ENCODE assay signal across 2 cellular contexts in genomic region chr2:218272531-218273212, GRCh38.
A peak's percentile ranks its signal among the peaks of the same experiment; 100 is the strongest.
TF ChIP-seq lines count a peak whose summit lies in the region.

No MANE protein-coding gene starts in this region.

TF ChIP-seq in GM23338, 12 proteins besides CTCF, POLR2A, EP300 and RAD21:
- TF ChIP-seq STAT1 (IDR thresholded peaks at IDR 0.05; ENCODE audit: unreplicated experiment) (no peak), NANOG (IDR thresholded peaks at IDR 0.05; ENCODE audit: borderline replicate concordance) (no peak), CREB1 (CRISPR knock-in tag; IDR thresholded peaks at IDR 0.05; ENCODE audit: low read depth) (no peak), ZNF114 (CRISPR knock-in tag; IDR thresholded peaks at IDR 0.05) (no peak)
- TF ChIP-seq, protein P1, sequence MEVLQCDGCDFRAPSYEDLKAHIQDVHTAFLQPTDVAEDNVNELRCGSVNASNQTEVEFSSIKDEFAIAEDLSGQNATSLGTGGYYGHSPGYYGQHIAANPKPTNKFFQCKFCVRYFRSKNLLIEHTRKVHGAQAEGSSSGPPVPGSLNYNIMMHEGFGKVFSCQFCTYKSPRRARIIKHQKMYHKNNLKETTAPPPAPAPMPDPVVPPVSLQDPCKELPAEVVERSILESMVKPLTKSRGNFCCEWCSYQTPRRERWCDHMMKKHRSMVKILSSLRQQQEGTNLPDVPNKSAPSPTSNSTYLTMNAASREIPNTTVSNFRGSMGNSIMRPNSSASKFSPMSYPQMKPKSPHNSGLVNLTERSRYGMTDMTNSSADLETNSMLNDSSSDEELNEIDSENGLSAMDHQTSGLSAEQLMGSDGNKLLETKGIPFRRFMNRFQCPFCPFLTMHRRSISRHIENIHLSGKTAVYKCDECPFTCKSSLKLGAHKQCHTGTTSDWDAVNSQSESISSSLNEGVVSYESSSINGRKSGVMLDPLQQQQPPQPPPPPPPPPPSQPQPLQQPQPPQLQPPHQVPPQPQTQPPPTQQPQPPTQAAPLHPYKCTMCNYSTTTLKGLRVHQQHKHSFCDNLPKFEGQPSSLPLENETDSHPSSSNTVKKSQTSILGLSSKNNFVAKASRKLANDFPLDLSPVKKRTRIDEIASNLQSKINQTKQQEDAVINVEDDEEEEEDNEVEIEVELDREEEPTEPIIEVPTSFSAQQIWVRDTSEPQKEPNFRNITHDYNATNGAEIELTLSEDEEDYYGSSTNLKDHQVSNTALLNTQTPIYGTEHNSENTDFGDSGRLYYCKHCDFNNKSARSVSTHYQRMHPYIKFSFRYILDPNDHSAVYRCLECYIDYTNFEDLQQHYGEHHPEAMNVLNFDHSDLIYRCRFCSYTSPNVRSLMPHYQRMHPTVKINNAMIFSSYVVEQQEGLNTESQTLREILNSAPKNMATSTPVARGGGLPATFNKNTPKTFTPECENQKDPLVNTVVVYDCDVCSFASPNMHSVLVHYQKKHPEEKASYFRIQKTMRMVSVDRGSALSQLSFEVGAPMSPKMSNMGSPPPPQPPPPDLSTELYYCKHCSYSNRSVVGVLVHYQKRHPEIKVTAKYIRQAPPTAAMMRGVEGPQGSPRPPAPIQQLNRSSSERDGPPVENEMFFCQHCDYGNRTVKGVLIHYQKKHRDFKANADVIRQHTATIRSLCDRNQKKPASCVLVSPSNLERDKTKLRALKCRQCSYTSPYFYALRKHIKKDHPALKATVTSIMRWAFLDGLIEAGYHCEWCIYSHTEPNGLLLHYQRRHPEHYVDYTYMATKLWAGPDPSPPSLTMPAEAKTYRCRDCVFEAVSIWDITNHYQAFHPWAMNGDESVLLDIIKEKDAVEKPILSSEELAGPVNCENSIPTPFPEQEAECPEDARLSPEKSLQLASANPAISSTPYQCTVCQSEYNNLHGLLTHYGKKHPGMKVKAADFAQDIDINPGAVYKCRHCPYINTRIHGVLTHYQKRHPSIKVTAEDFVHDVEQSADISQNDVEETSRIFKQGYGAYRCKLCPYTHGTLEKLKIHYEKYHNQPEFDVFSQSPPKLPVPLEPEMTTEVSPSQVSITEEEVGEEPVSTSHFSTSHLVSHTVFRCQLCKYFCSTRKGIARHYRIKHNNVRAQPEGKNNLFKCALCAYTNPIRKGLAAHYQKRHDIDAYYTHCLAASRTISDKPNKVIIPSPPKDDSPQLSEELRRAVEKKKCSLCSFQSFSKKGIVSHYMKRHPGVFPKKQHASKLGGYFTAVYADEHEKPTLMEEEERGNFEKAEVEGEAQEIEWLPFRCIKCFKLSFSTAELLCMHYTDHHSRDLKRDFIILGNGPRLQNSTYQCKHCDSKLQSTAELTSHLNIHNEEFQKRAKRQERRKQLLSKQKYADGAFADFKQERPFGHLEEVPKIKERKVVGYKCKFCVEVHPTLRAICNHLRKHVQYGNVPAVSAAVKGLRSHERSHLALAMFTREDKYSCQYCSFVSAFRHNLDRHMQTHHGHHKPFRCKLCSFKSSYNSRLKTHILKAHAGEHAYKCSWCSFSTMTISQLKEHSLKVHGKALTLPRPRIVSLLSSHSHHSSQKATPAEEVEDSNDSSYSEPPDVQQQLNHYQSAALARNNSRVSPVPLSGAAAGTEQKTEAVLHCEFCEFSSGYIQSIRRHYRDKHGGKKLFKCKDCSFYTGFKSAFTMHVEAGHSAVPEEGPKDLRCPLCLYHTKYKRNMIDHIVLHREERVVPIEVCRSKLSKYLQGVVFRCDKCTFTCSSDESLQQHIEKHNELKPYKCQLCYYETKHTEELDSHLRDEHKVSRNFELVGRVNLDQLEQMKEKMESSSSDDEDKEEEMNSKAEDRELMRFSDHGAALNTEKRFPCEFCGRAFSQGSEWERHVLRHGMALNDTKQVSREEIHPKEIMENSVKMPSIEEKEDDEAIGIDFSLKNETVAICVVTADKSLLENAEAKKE (CRISPR knock-in tag; IDR thresholded peaks at IDR 0.05): no peak
TF ChIP-seq in GM23338: peak in this region for 0.

TF ChIP-seq in K562, 482 proteins besides CTCF, POLR2A, EP300 and RAD21 (continues in another document):
- peak; percentile 63 for TF ChIP-seq MYNN (IDR thresholded peaks at IDR 0.05)
- no peak for TF ChIP-seq MYNN (CRISPR knock-in tag; IDR thresholded peaks at IDR 0.05)
- no peak for TF ChIP-seq DIDO1 (tag; IDR thresholded peaks at IDR 0.05; ENCODE audit: low read depth)
- TF ChIP-seq RB1 (IDR thresholded peaks at IDR 0.05; ENCODE audit: low read depth): 0 out of 2 replicates have a peak, but pooled peaks have one; percentile 31
- TF ChIP-seq ERF (CRISPR knock-in tag; IDR thresholded peaks at IDR 0.05): 0 out of 2 replicates have a peak, but pooled peaks have one; percentile 8
- TF ChIP-seq CHD2 (IDR thresholded peaks at IDR 0.05; ENCODE audit: low read depth, low read length): no peak
- TF ChIP-seq MAZ (CRISPR knock-in tag; conservative IDR thresholded peaks at IDR 0.05 in 1 of 2, IDR thresholded peaks at IDR 0.05 in 1 of 2): peak; percentile 51 to 81; a peak in 2 of 4 replicates
- TF ChIP-seq, protein P2, sequence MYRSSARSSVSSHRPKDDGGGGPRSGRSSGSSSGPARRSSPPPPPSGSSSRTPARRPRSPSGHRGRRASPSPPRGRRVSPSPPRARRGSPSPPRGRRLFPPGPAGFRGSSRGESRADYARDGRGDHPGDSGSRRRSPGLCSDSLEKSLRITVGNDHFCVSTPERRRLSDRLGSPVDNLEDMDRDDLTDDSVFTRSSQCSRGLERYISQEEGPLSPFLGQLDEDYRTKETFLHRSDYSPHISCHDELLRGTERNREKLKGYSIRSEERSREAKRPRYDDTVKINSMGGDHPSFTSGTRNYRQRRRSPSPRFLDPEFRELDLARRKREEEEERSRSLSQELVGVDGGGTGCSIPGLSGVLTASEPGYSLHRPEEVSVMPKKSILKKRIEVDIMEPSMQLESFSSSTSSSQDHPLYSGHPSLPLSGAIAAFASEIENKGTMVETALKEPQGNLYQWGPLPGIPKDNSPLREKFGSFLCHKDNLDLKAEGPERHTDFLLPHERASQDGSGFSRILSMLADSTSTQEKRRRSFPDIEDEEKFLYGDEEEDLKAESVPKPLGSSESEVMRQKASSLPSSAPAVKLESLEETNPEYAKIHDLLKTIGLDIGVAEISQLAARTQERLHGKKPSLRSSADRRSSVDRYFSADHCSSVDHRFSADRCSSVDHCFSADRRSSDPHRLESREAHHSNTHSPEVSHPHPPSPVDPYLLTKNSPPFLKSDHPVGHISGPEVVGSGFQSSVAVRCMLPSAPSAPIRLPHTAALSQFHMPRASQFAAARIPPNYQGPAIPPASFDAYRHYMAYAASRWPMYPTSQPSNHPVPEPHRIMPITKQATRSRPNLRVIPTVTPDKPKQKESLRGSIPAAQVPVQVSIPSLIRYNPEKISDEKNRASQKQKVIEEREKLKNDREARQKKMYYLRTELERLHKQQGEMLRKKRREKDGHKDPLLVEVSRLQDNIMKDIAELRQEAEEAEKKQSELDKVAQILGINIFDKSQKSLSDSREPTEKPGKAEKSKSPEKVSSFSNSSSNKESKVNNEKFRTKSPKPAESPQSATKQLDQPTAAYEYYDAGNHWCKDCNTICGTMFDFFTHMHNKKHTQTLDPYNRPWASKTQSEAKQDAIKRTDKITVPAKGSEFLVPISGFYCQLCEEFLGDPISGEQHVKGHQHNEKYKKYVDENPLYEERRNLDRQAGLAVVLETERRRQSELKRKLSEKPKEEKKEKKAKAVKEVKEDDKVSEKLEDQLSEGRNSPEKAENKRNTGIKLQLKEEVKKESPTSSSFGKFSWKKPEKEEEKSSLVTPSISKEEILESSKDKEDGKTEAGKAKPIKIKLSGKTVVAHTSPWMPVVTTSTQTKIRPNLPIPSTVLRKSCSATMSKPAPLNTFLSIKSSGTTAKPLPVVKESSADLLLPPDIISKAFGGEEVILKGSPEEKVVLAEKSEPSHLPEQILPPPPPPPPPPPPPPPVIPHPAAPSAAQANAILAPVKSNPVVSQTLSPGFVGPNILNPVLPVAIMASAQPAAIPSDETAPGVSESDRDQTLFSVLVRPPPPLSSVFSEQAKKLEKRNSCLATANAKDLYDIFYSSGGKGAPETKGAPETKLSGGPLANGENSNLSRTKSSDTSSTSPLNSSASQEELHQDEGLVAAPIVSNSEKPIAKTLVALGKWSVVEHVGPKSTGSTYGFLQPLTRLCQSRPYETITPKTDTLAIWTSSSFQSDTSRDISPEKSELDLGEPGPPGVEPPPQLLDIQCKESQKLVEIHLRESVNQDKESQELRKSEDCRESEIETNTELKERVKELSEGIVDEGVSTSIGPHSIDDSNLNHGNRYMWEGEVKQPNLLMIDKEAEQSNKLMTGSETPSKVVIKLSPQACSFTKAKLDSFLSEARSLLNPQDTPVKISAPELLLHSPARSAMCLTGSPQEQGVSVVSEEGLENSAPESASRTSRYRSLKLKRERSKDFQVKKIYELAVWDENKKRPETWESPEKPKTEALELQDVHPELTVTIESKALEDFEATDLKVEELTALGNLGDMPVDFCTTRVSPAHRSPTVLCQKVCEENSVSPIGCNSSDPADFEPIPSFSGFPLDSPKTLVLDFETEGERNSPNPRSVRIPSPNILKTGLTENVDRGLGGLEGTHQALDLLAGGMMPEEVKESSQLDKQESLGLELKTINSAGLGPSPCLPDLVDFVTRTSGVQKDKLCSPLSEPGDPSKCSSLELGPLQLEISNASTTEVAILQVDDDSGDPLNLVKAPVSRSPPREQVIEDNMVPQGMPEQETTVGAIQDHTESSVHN (IDR thresholded peaks at IDR 0.05; ENCODE audit: borderline replicate concordance in 1 of 2, low read depth in 1 of 2): no peak
- TF ChIP-seq NRF1 (conservative IDR thresholded peaks at IDR 0.05 in 1 of 2, IDR thresholded peaks at IDR 0.05 in 1 of 2): no peak
- no peak for TF ChIP-seq ZNF143 (CRISPR knock-in tag; IDR thresholded peaks at IDR 0.05)
- TF ChIP-seq KLF10 (CRISPR knock-in tag; IDR thresholded peaks at IDR 0.05): no peak
- peak; percentile 48; the same call in 1 of the 2 replicates for TF ChIP-seq STAG1 (CRISPR knock-in tag; IDR thresholded peaks at IDR 0.05; ENCODE audit: borderline replicate concordance)
- TF ChIP-seq JUND (IDR thresholded peaks at IDR 0.05; ENCODE audit: borderline replicate concordance, low read depth, low read length): peak; percentile 41; the same call in 1 of the 2 replicates
- TF ChIP-seq JUND (tag; IDR thresholded peaks at IDR 0.05; ENCODE audit: borderline replicate concordance, low read depth, low read length): no peak; the same call in 2 of the 3 replicates
- TF ChIP-seq RCOR1 (IDR thresholded peaks at IDR 0.05; ENCODE audit: borderline replicate concordance in 1 of 2, low read depth in 2 of 2, low read length in 2 of 2): peak in 1 of 2 experiments; percentile 61; a peak in 1 of 4 replicates
- TF ChIP-seq MIER1 (IDR thresholded peaks at IDR 0.05; ENCODE audit: low read depth): no peak
- TF ChIP-seq POLR2AphosphoS5 (IDR thresholded peaks at IDR 0.05; ENCODE audit: control insufficient read depth, insufficient read depth, low read depth, low read length): peak; percentile 41; the same call in 1 of the 2 replicates
- TF ChIP-seq FOXK2 (conservative IDR thresholded peaks at IDR 0.05 in 1 of 2, IDR thresholded peaks at IDR 0.05 in 1 of 2; ENCODE audit: low read depth in 2 of 2): peak in 1 of 2 experiments; percentile 30; a peak in 1 of 4 replicates
- TF ChIP-seq ETV6 (IDR thresholded peaks at IDR 0.05; ENCODE audit: borderline replicate concordance in 1 of 2, low read depth in 2 of 2, low read length in 1 of 2): no peak
- TF ChIP-seq ETV6 (CRISPR knock-in tag; IDR thresholded peaks at IDR 0.05; ENCODE audit: borderline replicate concordance): no peak
- no peak for TF ChIP-seq GTF2F1 (IDR thresholded peaks at IDR 0.05; ENCODE audit: low read depth, low read length)
- peak; percentile 45; the same call in 1 of the 2 replicates for TF ChIP-seq LCOR (CRISPR knock-in tag; IDR thresholded peaks at IDR 0.05)
- TF ChIP-seq ARID3A (IDR thresholded peaks at IDR 0.05; ENCODE audit: borderline replicate concordance, low read depth, low read length): peak; percentile 45; the same call in 1 of the 2 replicates
- TF ChIP-seq ZNF592 (IDR thresholded peaks at IDR 0.05): peak; percentile 25; the same call in 1 of the 2 replicates
- TF ChIP-seq ZNF584 (CRISPR knock-in tag; IDR thresholded peaks at IDR 0.05; ENCODE audit: low read depth): no peak
- no peak for TF ChIP-seq GATAD2A (IDR thresholded peaks at IDR 0.05)
- TF ChIP-seq CREBBP (IDR thresholded peaks at IDR 0.05; ENCODE audit: low read depth, low read length): no peak
- TF ChIP-seq POLR2G (IDR thresholded peaks at IDR 0.05; ENCODE audit: low read depth, low read length): peak; percentile 71
- TF ChIP-seq CTBP1 (IDR thresholded peaks at IDR 0.05; ENCODE audit: borderline replicate concordance): peak; percentile 39; the same call in 1 of the 2 replicates
- no peak for TF ChIP-seq TFAM (CRISPR knock-in tag; conservative IDR thresholded peaks at IDR 0.05)
- TF ChIP-seq SUPT5H (IDR thresholded peaks at IDR 0.05): peak; percentile 42; the same call in 1 of the 2 replicates
- TF ChIP-seq ZC3H11A (IDR thresholded peaks at IDR 0.05; ENCODE audit: low read depth, low read length): no peak
- TF ChIP-seq FOSL1 (tag; conservative IDR thresholded peaks at IDR 0.05): 0 out of 2 replicates have a peak, but pooled peaks have one; percentile 14
